Comparison of ENCODE assay signal across 8 cellular contexts in genomic region chr2:112031473-112031872, GRCh38. TPM values are rescaled to one million over a fixed set of nuclear protein-coding genes. Genes with fewer than 3 reads are reported as not detected.
A peak's percentile ranks its signal among the peaks of the same experiment; 100 is the strongest.
DNase-seq lines count a peak whose midpoint lies in the region; ATAC-seq, FAIRE-seq and TF ChIP-seq lines count a peak whose summit lies in the region.
"Had no signal": no experiment of that assay in that cellular context is flagged by ENCODE, and none has a peak within 500 bp of the region (broad histone marks: within the 10 kb centered on the region; RNA-seq: fewer than 3 reads in every experiment).

No MANE protein-coding gene starts in this region.

- POLR2A ChIA-PET in HepG2 (lab: Yijun Ruan, JAX): no interaction called here

- TF ChIP-seq POLR2A in HepG2 (IDR thresholded peaks at IDR 0.05; ENCODE audit: insufficient read depth in 1 of 2, low read depth in 2 of 2, low read length in 2 of 2) (no peak), testis (IDR thresholded peaks at IDR 0.05) (no peak), GM12892 (IDR thresholded peaks at IDR 0.05; ENCODE audit: low read depth, low read length) (no peak)

- H3K4me2 ChIP-seq in OCI-LY3 (ENCODE audit: low read length) (peak overlapping the region; percentile 13; the same call in 1 of the 2 replicates), HepG2 (ENCODE audit: low read depth, low read length) (peak overlapping the region; percentile 21)

- 70% methylated on average over 5 of the region's 5 CpGs for WGBS in HepG2 (ENCODE audit: low lambda C conversion rate)
- WGBS in testis, 2 donors: 46% methylated on average over 5 of the region's 5 CpGs

- DNase-seq in coronary artery (ENCODE audit: low spot score) (no peak), HepG2 (ENCODE audit: low spot score) (no peak), testis (peak; percentile 54), cerebellar nuclear complex (lab: John Stamatoyannopoulos, UW) (no peak), GM12892 (ENCODE audit: insufficient read length) (no peak)
- DNase-seq: activated CD4-positive, alpha-beta T cell treated with anti-CD3 and anti-CD28 coated beads for 4 hours had no signal

- H3K27me3 ChIP-seq in OCI-LY3 (ENCODE audit: low read depth, low read length) (no peaks in the 10 kb centered on the region), HepG2 (ENCODE audit: control insufficient read depth in 1 of 2, insufficient read depth in 2 of 2, low read length in 2 of 2) (no peaks in the 10 kb centered on the region), testis (no peaks in the 10 kb centered on the region)

- TF ChIP-seq RAD21 in HepG2 (CRISPR knock-in tag; IDR thresholded peaks at IDR 0.05): no peak

- ATAC-seq in HepG2 (peak; percentile 57), GM21576 (IDR thresholded peaks at IDR 0.05; ENCODE audit: unreplicated experiment) (no peak)

- H3K27ac ChIP-seq in OCI-LY3 (ENCODE audit: low read length) (no peak overlapping the region), coronary artery (peak overlapping the region; percentile 59 to 73), HepG2 (ENCODE audit: extremely low read length, insufficient read depth, low read length) (no peak overlapping the region), testis (peak overlapping the region in 1 of 2 donors; percentile 58)

- H2AFZ ChIP-seq in OCI-LY3 (ENCODE audit: low read depth, low read length) (peak overlapping the region; percentile 65; the same call in 1 of the 2 replicates), HepG2 (ENCODE audit: low read length) (no peak overlapping the region)

- in situ Hi-C loops in HepG2 (cut with HindIII; ENCODE audit: extremely low pct_ligation_motif_present, low pct_unique_long_range_greater_than_20kb): no loop called here

- H3K4me1 ChIP-seq in OCI-LY3 (ENCODE audit: low read length) (no peaks in the 10 kb centered on the region), HepG2 (ENCODE audit: insufficient read depth, low read length) (peaks cover 18% of the 10 kb centered on the region), testis (peaks cover 11% of the 10 kb centered on the region)

- H3K9ac ChIP-seq in OCI-LY3 (ENCODE audit: low read length): no peak overlapping the region
- no peak overlapping the region for H3K9ac ChIP-seq in HepG2 (ENCODE audit: insufficient read depth, low read depth, low read length)

- H3K36me3 ChIP-seq in OCI-LY3 (replicated peaks; ENCODE audit: low read depth, low read length) (no peaks in the 10 kb centered on the region), HepG2 (replicated peaks in 1 of 2; ENCODE audit: control insufficient read depth in 1 of 2, insufficient read depth in 2 of 2, low read length in 2 of 2) (peaks cover 4 to 15% of the 10 kb centered on the region in 2 experiments; a peak in 4 of 5 replicates), testis (ENCODE audit: low read depth, missing control alignments) (no peaks in the 10 kb centered on the region)

- H3K4me3 ChIP-seq in OCI-LY3 (ENCODE audit: low read length) (no peak overlapping the region), coronary artery (peak overlapping the region; percentile 23), HepG2 (replicated peaks in 1 of 3; ENCODE audit: insufficient read depth in 1 of 3, low read depth in 2 of 3, low read length in 3 of 3) (no peak overlapping the region), testis (no peak overlapping the region)

- TF ChIP-seq EP300 in HepG2 (IDR thresholded peaks at IDR 0.05; ENCODE audit: low read depth in 2 of 2, low read length in 2 of 2): no peak
- no peak for TF ChIP-seq EP300 in HepG2 (CRISPR knock-in tag; IDR thresholded peaks at IDR 0.05; ENCODE audit: borderline replicate concordance)

- FAIRE-seq in HepG2 (lab: Jason Lieb, UNC) (no peak), GM12892 (lab: Jason Lieb, UNC) (no peak)

- no peaks in the 10 kb centered on the region for H4K20me1 ChIP-seq in OCI-LY3 (ENCODE audit: insufficient read depth, low read length)
- H4K20me1 ChIP-seq in HepG2 (ENCODE audit: insufficient read depth, low read length): no peaks in the 10 kb centered on the region

- BruUV-seq in HepG2 (replicated peaks; lab: Mats Ljungman, UMichigan): no TSS peak

- H3K9me3 ChIP-seq in OCI-LY3 (ENCODE audit: insufficient read depth, low read length): no peaks in the 10 kb centered on the region
- peaks cover 4% of the 10 kb centered on the region; the same call in 1 of the 2 replicates for H3K9me3 ChIP-seq in HepG2 (ENCODE audit: low read length)
- no peaks in the 10 kb centered on the region for H3K9me3 ChIP-seq in testis

- TF ChIP-seq CTCF in OCI-LY3 (IDR thresholded peaks at IDR 0.05; ENCODE audit: low read depth, low read length): no peak
- no peak for TF ChIP-seq CTCF in coronary artery (IDR thresholded peaks at IDR 0.05)
- no peak for TF ChIP-seq CTCF in HepG2 (CRISPR knock-in tag; IDR thresholded peaks at IDR 0.05)
- no peak for TF ChIP-seq CTCF in testis (IDR thresholded peaks at IDR 0.05)

- H3K79me2 ChIP-seq in OCI-LY3 (ENCODE audit: low read length) (no peaks in the 10 kb centered on the region), HepG2 (ENCODE audit: insufficient read depth, low read length) (no peaks in the 10 kb centered on the region)

- CTCF ChIA-PET in HepG2 (lab: Yijun Ruan, JAX; ENCODE audit: low intra/inter-chr PET ratio, low total read pairs): no interaction called here

- intact Hi-C loops in HepG2 (cut with micrococcal nuclease; ENCODE audit: unreplicated experiment) (no loop called here), testis (cut with DNase I; ENCODE audit: low total_unique reads) (no loop called here)

TF ChIP-seq in HepG2, 621 proteins besides CTCF, POLR2A, EP300 and RAD21 (continues in another document):
- no peak for TF ChIP-seq ZNF292 (CRISPR knock-in tag; IDR thresholded peaks at IDR 0.05; ENCODE audit: borderline replicate concordance, low read depth)
- no peak for TF ChIP-seq HNF4A (CRISPR knock-in tag; IDR thresholded peaks at IDR 0.05)
- TF ChIP-seq DR1 (CRISPR knock-in tag; IDR thresholded peaks at IDR 0.05): no peak
- TF ChIP-seq ZNF850 (CRISPR knock-in tag; conservative IDR thresholded peaks at IDR 0.05): no peak
- no peak for TF ChIP-seq TOE1 (CRISPR knock-in tag; IDR thresholded peaks at IDR 0.05)
- no peak for TF ChIP-seq ZNF616 (CRISPR knock-in tag; IDR thresholded peaks at IDR 0.05; ENCODE audit: low read depth)
- TF ChIP-seq ZNF678 (CRISPR knock-in tag; IDR thresholded peaks at IDR 0.05): no peak
- no peak for TF ChIP-seq ZNF460 (CRISPR knock-in tag; IDR thresholded peaks at IDR 0.05; ENCODE audit: borderline replicate concordance)
- TF ChIP-seq DMAP1 (CRISPR knock-in tag; IDR thresholded peaks at IDR 0.05): no peak
- no peak for TF ChIP-seq MED1 (CRISPR knock-in tag; IDR thresholded peaks at IDR 0.05)
- TF ChIP-seq TMF1 (CRISPR knock-in tag; IDR thresholded peaks at IDR 0.05; ENCODE audit: low read depth): no peak
- no peak for TF ChIP-seq ZNF501 (CRISPR knock-in tag; IDR thresholded peaks at IDR 0.05)
- TF ChIP-seq ZNF766 (CRISPR knock-in tag; IDR thresholded peaks at IDR 0.05; ENCODE audit: borderline replicate concordance): no peak
- TF ChIP-seq NAIF1 (CRISPR knock-in tag; IDR thresholded peaks at IDR 0.05; ENCODE audit: borderline replicate concordance): no peak
- TF ChIP-seq ZNF574 (CRISPR knock-in tag; IDR thresholded peaks at IDR 0.05): no peak

RNA-seq across cellular contexts. Expression of gene TMEM87B, which starts 23.6 kb away (rescaled TPM):
- total RNA-seq in HepG2 (2016; rRNA removed; fragmentation: Illumina TruSeq; extraction: Trizol): 9.9 and 15.1 TPM in 2 replicates
- total RNA-seq in HepG2 (2016; cell fraction: cytosol; rRNA removed; fragmentation: Illumina TruSeq; extraction: Trizol; ENCODE audit: low read depth): 8.3 and 8.9 TPM in 2 replicates
- total RNA-seq in HepG2 (2016; cell fraction: insoluble cytoplasmic fraction; rRNA removed; fragmentation: Illumina TruSeq; extraction: Trizol): 9.2 and 15.1 TPM in 2 replicates
- 6.2 and 6.3 TPM in 2 replicates for total RNA-seq in HepG2 (2016; cell fraction: membrane; rRNA removed; fragmentation: Illumina TruSeq; extraction: Trizol)
- 24.1 and 32.0 TPM in 2 replicates for total RNA-seq in HepG2 (2016; cell fraction: nucleus; rRNA removed; fragmentation: Illumina TruSeq; extraction: Trizol)
- polyA plus RNA-seq in HepG2 (2011; rRNA removed): 13.0 and 16.2 TPM in 2 replicates
- polyA plus RNA-seq in HepG2 (2011; cell fraction: cytosol; rRNA removed): 5.4 and 9.6 TPM in 2 replicates
- polyA plus RNA-seq in HepG2 (2011; cell fraction: nucleus; rRNA removed): 17.3 TPM in 2 replicates
- polyA plus RNA-seq in HepG2 (2012): 16.5 and 25.6 TPM in 2 replicates
- polyA plus RNA-seq in HepG2 (2016; cell fraction: cytosol; fragmentation: Illumina TruSeq; extraction: Trizol; ENCODE audit: low read depth): 0.47 and 0.84 TPM in 2 replicates
- 7.1 and 8.1 TPM in 2 replicates for polyA plus RNA-seq in HepG2 (2016; cell fraction: insoluble cytoplasmic fraction; fragmentation: Illumina TruSeq; extraction: Trizol; ENCODE audit: low read depth)
- polyA plus RNA-seq in HepG2 (2016; cell fraction: membrane; fragmentation: Illumina TruSeq; extraction: Trizol; ENCODE audit: low read depth): 1.6 and 2.5 TPM in 2 replicates
- 33.9 and 34.2 TPM in 2 replicates for polyA plus RNA-seq in HepG2 (2016; cell fraction: nucleus; fragmentation: Illumina TruSeq; extraction: Trizol; ENCODE audit: insufficient read depth, low read depth)
- polyA minus RNA-seq in HepG2 (2011; rRNA and poly(A)+ RNA removed; ENCODE audit: low replicate concordance): 2.3 and 9.3 TPM in 2 replicates
- 21.9 and 33.0 TPM in 2 replicates for polyA minus RNA-seq in HepG2 (2011; cell fraction: cytosol; rRNA and poly(A)+ RNA removed)
- 24.2 and 24.7 TPM in 2 replicates for polyA minus RNA-seq in HepG2 (2011; cell fraction: nucleus; rRNA and poly(A)+ RNA removed)
- total RNA-seq in testis: 10 to 100 TPM; 13.2 to 22.6 TPM
- 12.9 TPM for polyA plus RNA-seq in testis (ENCODE audit: insufficient read depth, low read depth, low replicate concordance)
- 25.9 TPM for polyA plus RNA-seq in GM12892 (2012; ENCODE audit: missing spikeins)

Comparison
In these comparisons a context has a peak if more than half of its experiments do, and no peak if none do; other contexts are left out.
1. H3K27ac ChIP-seq: peak in coronary artery (2 of 2); none in OCI-LY3 (single experiment) and HepG2 (single experiment).